In genomic region chr17:43416998-43417891, GRCh38 we compare ENCODE assay signal across 12 cellular contexts. TPM values are rescaled to one million over a fixed set of nuclear protein-coding genes. Genes with fewer than 3 reads are reported as not detected.
DNase-seq lines count a peak whose midpoint lies in the region.
"Had no signal": no experiment of that assay in that cellular context is flagged by ENCODE, and none has a peak within 500 bp of the region (broad histone marks: within the 10 kb centered on the region; RNA-seq: fewer than 3 reads in every experiment).

No MANE protein-coding gene starts in this region.

- WGBS in GM23248 (ENCODE audit: low coverage in 1 of 2, low lambda C conversion rate in 2 of 2, missing lambda C conversion rate in 2 of 2), 2 experiments: 24 to 27% methylated on average over 13 of the region's 13 CpGs

- H3K4me1 ChIP-seq in GM23248 (ENCODE audit: insufficient read depth): peaks cover 32% of the 10 kb centered on the region
- H3K4me1 ChIP-seq: HAP-1 had no signal

- peak overlapping the region; percentile 25; the same call in 1 of the 2 replicates for H3K4me3 ChIP-seq in GM23248
- H3K4me3 ChIP-seq: HAP-1 had no signal

- H4K20me1 ChIP-seq in GM23248 (ENCODE audit: insufficient read depth): no peaks in the 10 kb centered on the region

- H3K4me2 ChIP-seq in GM23248 (ENCODE audit: unreplicated experiment): peak overlapping the region; percentile 70

- H3K9me3 ChIP-seq in GM23248 (ENCODE audit: low read depth): no peaks in the 10 kb centered on the region
- H3K9me3 ChIP-seq: HAP-1 had no signal

- DNase-seq in GM23248: peak; percentile 86
- peak; percentile 61 for DNase-seq in amniotic epithelial cell (ENCODE audit: low read depth)
- peak; percentile 85 for DNase-seq in cardiac septum (ENCODE audit: low spot score)
- DNase-seq in putamen (ENCODE audit: low spot score): peak; percentile 87
- DNase-seq in NCI-H187 treated with DMSO at 0.1 percent for 48 hours (lab: John Stamatoyannopoulos, UW): no peak
- no peak for DNase-seq in dermis blood vessel endothelial cell
- DNase-seq in stimulated activated naive CD4-positive, alpha-beta T cell treated with Interleukin-2 at 50 U/mL for 16 hours (lab: John Stamatoyannopoulos, UW): no peak
- no peak for DNase-seq in activated CD4-positive, CD25-positive, alpha-beta regulatory T cell (lab: John Stamatoyannopoulos, UW)
- DNase-seq: activated CD4-positive, alpha-beta T cell treated with anti-CD3 and anti-CD28 coated beads for 4 hours; GDM1; NCI-H2081 had no signal

- H2AFZ ChIP-seq in GM23248: peak overlapping the region; percentile 82

- no peaks in the 10 kb centered on the region for H3K27me3 ChIP-seq in GM23248 (replicated peaks; ENCODE audit: insufficient read depth)

- peaks cover 39% of the 10 kb centered on the region for H3F3A ChIP-seq in GM23248 (ENCODE audit: insufficient read depth)

- intact Hi-C loops in cardiac septum (cut with DNase I): no loop called here

- peak overlapping the region; percentile 91 for H3K27ac ChIP-seq in GM23248

- in situ Hi-C loops in GM23248 (cut with MboI): no loop called here

- peak overlapping the region; percentile 74 for H3K9ac ChIP-seq in GM23248

- no peaks in the 10 kb centered on the region for H3K79me2 ChIP-seq in GM23248 (ENCODE audit: insufficient read depth)

- H3K36me3 ChIP-seq in GM23248 (ENCODE audit: low read depth): no peaks in the 10 kb centered on the region
- H3K36me3 ChIP-seq: HAP-1 had no signal

- H3K9me2 ChIP-seq in GM23248 (ENCODE audit: insufficient read depth): no peaks in the 10 kb centered on the region

RNA-seq across cellular contexts. Expression of gene ARL4D, which starts 18.5 kb away (rescaled TPM):
- total RNA-seq in GM23248 (2014; rRNA removed; shearing (Covaris generic)): 23.0 and 27.8 TPM in 2 replicates
- polyA plus RNA-seq in GM23248 (2016; fragmentation: Nextera tagmentation; extraction: Ambion mirVana): 49.4 and 50.4 TPM in 2 replicates
- total RNA-seq in cardiac septum (4.4 TPM), dermis blood vessel endothelial cell (0.93 and 1.4 TPM in 2 replicates)

Comparison
In these comparisons a context has a peak if more than half of its experiments do, and no peak if none do; other contexts are left out.
1. DNase-seq: peak in GM23248 (single experiment), amniotic epithelial cell (single experiment), cardiac septum (single experiment) and putamen (single experiment); none in NCI-H187 treated with DMSO at 0.1 percent for 48 hours (single experiment), dermis blood vessel endothelial cell (single experiment), stimulated activated naive CD4-positive, alpha-beta T cell treated with Interleukin-2 at 50 U/mL for 16 hours (single experiment) and activated CD4-positive, CD25-positive, alpha-beta regulatory T cell (0 of 4).